ENCODE assay signal across 10 cellular contexts in the genomic region with DNA sequence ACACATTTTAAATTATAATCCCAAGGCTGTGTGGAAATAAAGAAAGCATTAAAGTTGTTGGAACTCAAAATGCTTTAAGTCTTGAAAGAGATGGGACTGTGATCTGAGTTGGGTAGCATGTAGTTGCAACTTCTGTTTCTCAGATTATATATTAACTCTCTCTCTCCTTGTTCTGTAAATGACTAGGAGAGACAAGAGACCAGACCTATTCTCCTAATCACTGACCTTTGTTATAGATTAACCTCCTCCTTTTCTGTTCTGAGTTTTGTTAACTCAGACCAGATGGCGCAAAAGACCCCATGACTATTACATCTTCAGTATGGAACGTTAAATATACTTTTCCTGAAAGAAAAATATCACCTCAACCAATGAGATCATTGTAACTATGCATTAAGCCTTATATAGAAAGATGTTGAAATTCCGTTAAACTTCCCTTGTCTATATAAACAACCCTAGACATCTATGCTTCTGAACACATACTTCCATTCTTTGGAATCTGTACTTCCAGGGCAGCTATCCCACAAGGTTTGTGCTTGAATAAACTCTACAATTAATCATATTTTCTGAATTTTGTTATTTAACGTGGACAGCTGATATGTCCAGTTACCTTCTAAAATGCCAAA.
DNase-seq lines count a peak whose midpoint lies in the region; ATAC-seq and TF ChIP-seq lines count a peak whose summit lies in the region.
"Had no signal": no experiment of that assay in that cellular context is flagged by ENCODE, and none has a peak within 500 bp of the region (broad histone marks: within the 10 kb centered on the region; RNA-seq: fewer than 3 reads in every experiment).

No MANE protein-coding gene starts in this region.

- DNase-seq in glomerular visceral epithelial cell (ENCODE audit: extremely low spot score) (peak; percentile 93), AML-193 (lab: John Stamatoyannopoulos, UW) (no peak), NCI-H526 (lab: John Stamatoyannopoulos, UW) (no peak), DMS153 treated with DMSO at 0.1 percent for 48 hours (lab: John Stamatoyannopoulos, UW; ENCODE audit: unreplicated experiment) (no peak), D341Med (ENCODE audit: low spot score) (no peak)
- DNase-seq: naive B cell; stimulated activated naive CD4-positive, alpha-beta T cell had no signal

- TF ChIP-seq POLR2A in GM18505 (IDR thresholded peaks at IDR 0.05; ENCODE audit: borderline replicate concordance, extremely low read depth, insufficient read depth, insufficient read length): no peak

- ATAC-seq in GM18505 (IDR thresholded peaks at IDR 0.05; ENCODE audit: unreplicated experiment): peak; percentile 90
- ATAC-seq in GM21423 (IDR thresholded peaks at IDR 0.05; ENCODE audit: unreplicated experiment): peak; percentile 99
- peak; percentile 98 for ATAC-seq in HG03135 (IDR thresholded peaks at IDR 0.05; ENCODE audit: unreplicated experiment)
